In genomic region chr6:43115365-43115764, GRCh38 we compare ENCODE assay signal across 19 cellular contexts. TPM values are rescaled to one million over a fixed set of nuclear protein-coding genes. Genes with fewer than 3 reads are reported as not detected.
DNase-seq lines count a peak whose midpoint lies in the region; ATAC-seq, FAIRE-seq and TF ChIP-seq lines count a peak whose summit lies in the region.
"Had no signal": no experiment of that assay in that cellular context is flagged by ENCODE, and none has a peak within 500 bp of the region (broad histone marks: within the 10 kb centered on the region; RNA-seq: fewer than 3 reads in every experiment).

No MANE protein-coding gene starts in this region.

- no peak overlapping the region for H3K23ac ChIP-seq in IMR-90 (ENCODE audit: low read depth, low read length)

- H3K36me3 Mint-ChIP-seq in astrocyte (ENCODE audit: low read depth, unreplicated experiment): peaks cover 15% of the 10 kb centered on the region
- H3K36me3 Mint-ChIP-seq: activated CD4-positive, alpha-beta memory T cell treated with anti-CD3 and anti-CD28 coated beads for 36 hours; activated naive CD8-positive, alpha-beta T cell treated with anti-CD3 and anti-CD28 coated beads for 36 hours; memory B cell had no signal

- dilution Hi-C loops in IMR-90 (cut with HindIII; ENCODE audit: low sequenced_read_pairs, unreplicated experiment): no loop called here
- dilution Hi-C loops in keratinocyte (cut with MboI; ENCODE audit: extremely low pct_ligation_motif_present, low sequenced_read_pairs): no loop called here

- H2BK15ac ChIP-seq in IMR-90 (ENCODE audit: low read depth, low read length): peak overlapping the region; percentile 62; the same call in 1 of the 3 replicates

- peak overlapping the region; percentile 32; the same call in 1 of the 2 replicates for H3K27ac ChIP-seq in IMR-90 (ENCODE audit: insufficient read depth, low read length)
- peak overlapping the region; percentile 87 for H3K27ac ChIP-seq in astrocyte (ENCODE audit: low read depth, low read length)
- H3K27ac ChIP-seq in keratinocyte (ENCODE audit: control insufficient read depth, insufficient read depth, low read length): peak overlapping the region; percentile 90
- peak overlapping the region in 3 of 4 donors; percentile 81 to 84 (median 83) for H3K27ac ChIP-seq in upper lobe of left lung
- H3K27ac ChIP-seq: neutrophil, right lobe of liver had no signal

- H3K4me3 ChIP-seq in IMR-90 (ENCODE audit: insufficient read depth, low read depth, low read length): no peak overlapping the region
- no peak overlapping the region for H3K4me3 ChIP-seq in astrocyte (ENCODE audit: insufficient read depth, low read depth, low read length)
- no peak overlapping the region for H3K4me3 ChIP-seq in keratinocyte (ENCODE audit: control insufficient read depth in 2 of 3, extremely low read depth in 1 of 3, insufficient read depth in 2 of 3, low read depth in 1 of 3, low read length in 3 of 3)
- H3K4me3 ChIP-seq in upper lobe of left lung: no peak overlapping the region
- H3K4me3 ChIP-seq: gastroesophageal sphincter, right lobe of liver had no signal

- peak overlapping the region; percentile 48 for H4K91ac ChIP-seq in IMR-90 (ENCODE audit: insufficient read depth, low read depth, low read length)

- H3K4me2 ChIP-seq in IMR-90 (ENCODE audit: low read depth, low read length) (no peak overlapping the region), astrocyte (ENCODE audit: low read length) (peak overlapping the region; percentile 16), keratinocyte (ENCODE audit: control insufficient read depth, extremely low read depth, insufficient read depth, low read depth, low read length) (peak overlapping the region; percentile 92)

- TF ChIP-seq POLR2A in IMR-90 (IDR thresholded peaks at IDR 0.05; ENCODE audit: low read depth, low read length): no peak
- no peak for TF ChIP-seq POLR2A in upper lobe of left lung (IDR thresholded peaks at IDR 0.05)

- H3K9me3 ChIP-seq in IMR-90 (ENCODE audit: control insufficient read depth, insufficient read depth, low read length) (no peaks in the 10 kb centered on the region), astrocyte (ENCODE audit: insufficient read depth, low read depth, low read length) (no peaks in the 10 kb centered on the region), keratinocyte (ENCODE audit: control insufficient read depth, low read depth, low read length) (no peaks in the 10 kb centered on the region), upper lobe of left lung (no peaks in the 10 kb centered on the region)
- H3K9me3 ChIP-seq: gastroesophageal sphincter, neutrophil, right lobe of liver had no signal

- H4K8ac ChIP-seq in IMR-90 (ENCODE audit: low read depth in 2 of 2, low read length in 2 of 2): peak overlapping the region; percentile 17 to 37; a peak in 2 of 4 replicates

- no CpG with 5 or more reads among the region's 6 CpGs for WGBS in IMR-90 (ENCODE audit: extremely low coverage in 2 of 2, insufficient read length in 1 of 2), 2 experiments
- WGBS in upper lobe of left lung, 2 donors: 71 to 88% methylated on average over 5 of the region's 6 CpGs

- ATAC-seq in IMR-90 (ENCODE audit: low read depth) (no peak), upper lobe of left lung (ENCODE audit: low FRiP score in 2 of 2) (no peak), GM18873 (IDR thresholded peaks at IDR 0.05; ENCODE audit: low FRiP score, unreplicated experiment) (no peak)
- ATAC-seq: gastroesophageal sphincter had no signal

- no peak overlapping the region for H3K56ac ChIP-seq in IMR-90 (ENCODE audit: extremely low read depth, insufficient read depth, low read length)

- no peak overlapping the region for H2AFZ ChIP-seq in IMR-90 (replicated peaks; ENCODE audit: low read length, poor library complexity)
- no peak overlapping the region for H2AFZ ChIP-seq in astrocyte (ENCODE audit: low read depth, low read length)
- no peak overlapping the region for H2AFZ ChIP-seq in keratinocyte (ENCODE audit: control insufficient read depth, low read length)

- no peaks in the 10 kb centered on the region for H3K9me3 Mint-ChIP-seq in astrocyte (ENCODE audit: unreplicated experiment)
- H3K9me3 Mint-ChIP-seq: activated CD4-positive, alpha-beta memory T cell treated with anti-CD3 and anti-CD28 coated beads for 36 hours; activated naive CD8-positive, alpha-beta T cell treated with anti-CD3 and anti-CD28 coated beads for 36 hours; memory B cell had no signal

- H3K79me1 ChIP-seq in IMR-90 (ENCODE audit: low read depth in 1 of 2, low read length in 2 of 2): peaks cover 32 to 79% of the 10 kb centered on the region in 2 experiments

- no peaks in the 10 kb centered on the region for H3K27me3 ChIP-seq in IMR-90 (ENCODE audit: control insufficient read depth, insufficient read depth, low read length)
- no peaks in the 10 kb centered on the region for H3K27me3 ChIP-seq in astrocyte (ENCODE audit: insufficient read depth, low read length)
- no peaks in the 10 kb centered on the region for H3K27me3 ChIP-seq in keratinocyte (ENCODE audit: control insufficient read depth, extremely low read depth, insufficient read depth, low read length)
- no peaks in the 10 kb centered on the region for H3K27me3 ChIP-seq in upper lobe of left lung
- H3K27me3 ChIP-seq: gastroesophageal sphincter, neutrophil, right lobe of liver had no signal

- H3K4me1 Mint-ChIP-seq in astrocyte (ENCODE audit: low read depth, unreplicated experiment): peaks cover 67% of the 10 kb centered on the region
- H3K4me1 Mint-ChIP-seq: activated naive CD8-positive, alpha-beta T cell treated with anti-CD3 and anti-CD28 coated beads for 36 hours; memory B cell had no signal

- H4K5ac ChIP-seq in IMR-90 (ENCODE audit: low read depth, low read length): no peak overlapping the region

- POLR2A ChIA-PET in IMR-90 (lab: Charles Lee; ENCODE audit: unreplicated experiment): no interaction called here

- peak overlapping the region; percentile 41 for H2BK120ac ChIP-seq in IMR-90 (ENCODE audit: low read depth, low read length)

- H3K4ac ChIP-seq in IMR-90 (ENCODE audit: low read depth, low read length): peak overlapping the region; percentile 95

- H3K27me3 Mint-ChIP-seq in astrocyte (ENCODE audit: low read depth, unreplicated experiment): no peaks in the 10 kb centered on the region
- H3K27me3 Mint-ChIP-seq: activated CD4-positive, alpha-beta memory T cell treated with anti-CD3 and anti-CD28 coated beads for 36 hours; activated naive CD8-positive, alpha-beta T cell treated with anti-CD3 and anti-CD28 coated beads for 36 hours had no signal

- H3K4me3 Mint-ChIP-seq in astrocyte (ENCODE audit: unreplicated experiment): no peak overlapping the region
- H3K4me3 Mint-ChIP-seq: activated CD4-positive, alpha-beta memory T cell treated with anti-CD3 and anti-CD28 coated beads for 36 hours; activated naive CD8-positive, alpha-beta T cell treated with anti-CD3 and anti-CD28 coated beads for 36 hours; memory B cell had no signal

- peak overlapping the region; percentile 78 for H2AK5ac ChIP-seq in IMR-90 (ENCODE audit: low read depth, low read length)

- no peak for TF ChIP-seq EP300 in upper lobe of left lung (IDR thresholded peaks at IDR 0.05)

- TF ChIP-seq RAD21 in IMR-90 (IDR thresholded peaks at IDR 0.05; ENCODE audit: low read length): no peak

- H4K20me1 ChIP-seq in IMR-90 (ENCODE audit: insufficient read depth, low read length) (peaks cover 9% of the 10 kb centered on the region; the same call in 1 of the 2 replicates), astrocyte (ENCODE audit: insufficient read depth, low read length) (peaks cover 32% of the 10 kb centered on the region), keratinocyte (ENCODE audit: control insufficient read depth, extremely low read depth, insufficient read depth, low read length) (no peaks in the 10 kb centered on the region)

- peak overlapping the region; percentile 19 for H3K14ac ChIP-seq in IMR-90 (replicated peaks; ENCODE audit: low read depth, low read length)

- H2AK9ac ChIP-seq in IMR-90 (replicated peaks; ENCODE audit: low read depth, low read length, poor library complexity): peak overlapping the region; percentile 18

- no peak overlapping the region for H3K18ac ChIP-seq in IMR-90 (ENCODE audit: low read depth, low read length)

- peak overlapping the region; percentile 17; the same call in 1 of the 2 replicates for H2BK20ac ChIP-seq in IMR-90 (ENCODE audit: low read depth, low read length)

- CTCF ChIA-PET in IMR-90 (lab: Yijun Ruan, JAX): no interaction called here

- no TSS peak for BruUV-seq in IMR-90 (replicated peaks; lab: Mats Ljungman, UMichigan)

- H3K36me3 ChIP-seq in IMR-90 (ENCODE audit: control insufficient read depth, insufficient read depth, low read length) (no peaks in the 10 kb centered on the region), astrocyte (ENCODE audit: insufficient read depth, low read length) (no peaks in the 10 kb centered on the region), keratinocyte (ENCODE audit: control insufficient read depth in 2 of 2, extremely low read depth in 1 of 2, insufficient read depth in 2 of 2, low read length in 2 of 2) (no peaks in the 10 kb centered on the region), upper lobe of left lung (no peaks in the 10 kb centered on the region)
- H3K36me3 ChIP-seq: gastroesophageal sphincter, neutrophil, right lobe of liver had no signal

- DNase-seq in IMR-90 (no peak), astrocyte (ENCODE audit: low read depth) (no peak), keratinocyte (ENCODE audit: low read depth, low spot score) (peak; percentile 89), upper lobe of left lung (no peak), globus pallidus (ENCODE audit: low spot score) (no peak), ecto neural progenitor cell (ENCODE audit: low spot score) (no peak)
- DNase-seq: activated CD4-positive, alpha-beta memory T cell treated with anti-CD3 and anti-CD28 coated beads for 36 hours; activated naive CD8-positive, alpha-beta T cell treated with anti-CD3 and anti-CD28 coated beads for 36 hours; activated T-cell treated with anti-CD3 and anti-CD28 coated beads, Interleukin-2, amount 50 U/mL, for 48 hours; central memory CD4-positive, alpha-beta T cell; NCI-H1092; right lobe of liver; stimulated activated CD4-positive, alpha-beta T cell treated with anti-CD3 and anti-CD28 coated beads, Interleukin-2, amount 100 ng/mL, for 48 hours; stimulated activated CD8-positive, alpha-beta memory T cell treated with anti-CD3 and anti-CD28 coated beads, Interleukin-4, amount 100 ng/mL, for 48 hours had no signal

- H3K4me1 ChIP-seq in IMR-90 (ENCODE audit: control insufficient read depth, insufficient read depth, low read length) (peaks cover 37% of the 10 kb centered on the region), astrocyte (ENCODE audit: insufficient read depth, low read length) (peaks cover 42% of the 10 kb centered on the region), keratinocyte (ENCODE audit: control insufficient read depth, extremely low read depth, insufficient read depth, low read length) (peaks cover 33% of the 10 kb centered on the region), upper lobe of left lung (peaks cover 19 to 43% (median 27%) of the 10 kb centered on the region in 4 donors)
- H3K4me1 ChIP-seq: gastroesophageal sphincter, right lobe of liver had no signal

- no peak for FAIRE-seq in astrocyte (lab: Jason Lieb, UNC)
- FAIRE-seq in keratinocyte (lab: Jason Lieb, UNC): peak; percentile 90
- FAIRE-seq: H54 had no signal

- H3K79me2 ChIP-seq in astrocyte (ENCODE audit: insufficient read depth, low read length) (peaks cover 96% of the 10 kb centered on the region), keratinocyte (ENCODE audit: control insufficient read depth, insufficient read depth, low read length) (peaks cover 71% of the 10 kb centered on the region)

- H3K9me1 ChIP-seq in IMR-90 (ENCODE audit: insufficient read depth, low read length) (peaks cover 32% of the 10 kb centered on the region), keratinocyte (ENCODE audit: control insufficient read depth, extremely low read depth, insufficient read depth, low read length) (peaks cover 3% of the 10 kb centered on the region)

- H3K27ac Mint-ChIP-seq in astrocyte (ENCODE audit: unreplicated experiment): peak overlapping the region; percentile 93
- H3K27ac Mint-ChIP-seq: activated CD4-positive, alpha-beta memory T cell treated with anti-CD3 and anti-CD28 coated beads for 36 hours; activated naive CD8-positive, alpha-beta T cell treated with anti-CD3 and anti-CD28 coated beads for 36 hours; memory B cell had no signal

- no peak for TF ChIP-seq CTCF in IMR-90 (conservative IDR thresholded peaks at IDR 0.05; ENCODE audit: low read depth, low read length)
- TF ChIP-seq CTCF in astrocyte (IDR thresholded peaks at IDR 0.05; ENCODE audit: insufficient read depth, low read depth, low read length): no peak
- TF ChIP-seq CTCF in keratinocyte (optimal IDR thresholded peaks at IDR 0.05 in 1 of 3, IDR thresholded peaks at IDR 0.05 in 1 of 3, conservative IDR thresholded peaks at IDR 0.05 in 1 of 3; ENCODE audit: extremely low read depth in 1 of 3, insufficient read depth in 2 of 3, low read length in 3 of 3): no peak
- no peak for TF ChIP-seq CTCF in upper lobe of left lung (IDR thresholded peaks at IDR 0.05)

- H2BK5ac ChIP-seq in IMR-90 (ENCODE audit: low read depth, low read length, poor library complexity, severe bottlenecking): peak overlapping the region; percentile 7

- H3K9ac ChIP-seq in IMR-90 (ENCODE audit: low read depth, low read length) (no peak overlapping the region), astrocyte (ENCODE audit: low read length) (peak overlapping the region; percentile 74), keratinocyte (ENCODE audit: control insufficient read depth, extremely low read depth, insufficient read depth, low read length) (peak overlapping the region; percentile 41)

- in situ Hi-C loops in IMR-90 (cut with MboI; ENCODE audit: low sequenced_read_pairs): no loop called here

- intact Hi-C loops in IMR-90 (cut with micrococcal nuclease): no loop called here

RNA-seq across cellular contexts. Expression of gene PTK7, which starts 39.3 kb away (rescaled TPM):
- total RNA-seq in IMR-90 (2012; rRNA removed) (44.4 and 47.1 TPM in 2 replicates), astrocyte (506 and 728 TPM in 2 replicates), upper lobe of left lung (100 to 1,000 TPM in 2 of 6 donors, 10 to 100 TPM in 4; 68.6 to 180 (median 89.4) TPM)
- polyA plus RNA-seq in IMR-90 (2012; rRNA removed) (122 and 142 TPM in 2 replicates), keratinocyte (58.8 to 88.8 TPM (median 81.0 TPM) in 3 replicates)
- polyA plus RNA-seq in IMR-90 (2012; cell fraction: cytosol; rRNA removed): 77.1 and 216 TPM in 2 replicates
- 374 and 547 TPM in 2 replicates for polyA plus RNA-seq in IMR-90 (2012; cell fraction: nucleus; rRNA removed; ENCODE audit: low replicate concordance)
- 20.5 TPM for polyA plus RNA-seq in keratinocyte (2011; ENCODE audit: low read depth)
- 21.2 and 28.8 TPM in 2 replicates for polyA plus RNA-seq in keratinocyte (2011; cell fraction: cytosol; rRNA removed)
- polyA plus RNA-seq in keratinocyte (2011; cell fraction: nucleus; rRNA removed): 174 and 213 TPM in 2 replicates
- 65.4 and 87.7 TPM in 2 replicates for polyA plus RNA-seq in keratinocyte (2012; ENCODE audit: low replicate concordance)
- polyA minus RNA-seq in keratinocyte: 137 to 183 TPM (median 148 TPM) in 3 replicates
- polyA minus RNA-seq in keratinocyte (2011; cell fraction: cytosol; rRNA and poly(A)+ RNA removed): 114 TPM
- 207 and 218 TPM in 2 replicates for polyA minus RNA-seq in keratinocyte (2011; cell fraction: nucleus; rRNA and poly(A)+ RNA removed)

RNA-seq across cellular contexts. Expression of gene SRF, which starts 55.7 kb away (rescaled TPM):
- 20.6 TPM in 2 replicates for total RNA-seq in IMR-90 (2012; rRNA removed)
- 56.3 and 69.1 TPM in 2 replicates for polyA plus RNA-seq in IMR-90 (2012; rRNA removed)
- 36.9 and 62.2 TPM in 2 replicates for polyA plus RNA-seq in IMR-90 (2012; cell fraction: cytosol; rRNA removed)
- 71.8 and 84.9 TPM in 2 replicates for polyA plus RNA-seq in IMR-90 (2012; cell fraction: nucleus; rRNA removed; ENCODE audit: low replicate concordance)
- total RNA-seq in astrocyte: 53.5 and 54.9 TPM in 2 replicates
- 26.0 to 39.2 TPM (median 28.5 TPM) in 3 replicates for polyA plus RNA-seq in keratinocyte
- polyA plus RNA-seq in keratinocyte (2011; ENCODE audit: low read depth): 1.7 TPM
- polyA plus RNA-seq in keratinocyte (2011; cell fraction: cytosol; rRNA removed): 26.7 and 39.0 TPM in 2 replicates
- 36.4 and 40.4 TPM in 2 replicates for polyA plus RNA-seq in keratinocyte (2011; cell fraction: nucleus; rRNA removed)
- 14.9 and 28.2 TPM in 2 replicates for polyA plus RNA-seq in keratinocyte (2012; ENCODE audit: low replicate concordance)
- polyA minus RNA-seq in keratinocyte: 41.7 to 91.8 TPM (median 51.9 TPM) in 3 replicates
- 43.2 TPM for polyA minus RNA-seq in keratinocyte (2011; cell fraction: cytosol; rRNA and poly(A)+ RNA removed)
- polyA minus RNA-seq in keratinocyte (2011; cell fraction: nucleus; rRNA and poly(A)+ RNA removed): 21.7 and 24.4 TPM in 2 replicates
- 10 to 100 TPM; 25.1 to 40.6 (median 30.8) TPM for total RNA-seq in upper lobe of left lung

RNA-seq across cellular contexts. Expression of gene KLC4, which starts 55.9 kb away (rescaled TPM):
- total RNA-seq in IMR-90 (2012; rRNA removed): 9.7 and 10.9 TPM in 2 replicates
- polyA plus RNA-seq in IMR-90 (2012; rRNA removed): 12.4 and 13.0 TPM in 2 replicates
- 7.7 and 11.3 TPM in 2 replicates for polyA plus RNA-seq in IMR-90 (2012; cell fraction: cytosol; rRNA removed)
- polyA plus RNA-seq in IMR-90 (2012; cell fraction: nucleus; rRNA removed; ENCODE audit: low replicate concordance): 63.8 and 69.4 TPM in 2 replicates
- 34.1 and 35.4 TPM in 2 replicates for total RNA-seq in astrocyte
- 8.3 to 15.2 TPM (median 8.8 TPM) in 3 replicates for polyA plus RNA-seq in keratinocyte
- 7.9 TPM for polyA plus RNA-seq in keratinocyte (2011; ENCODE audit: low read depth)
- 3.9 and 5.4 TPM in 2 replicates for polyA plus RNA-seq in keratinocyte (2011; cell fraction: cytosol; rRNA removed)
- 24.8 and 29.9 TPM in 2 replicates for polyA plus RNA-seq in keratinocyte (2011; cell fraction: nucleus; rRNA removed)
- 9.3 and 10.9 TPM in 2 replicates for polyA plus RNA-seq in keratinocyte (2012; ENCODE audit: low replicate concordance)
- polyA minus RNA-seq in keratinocyte: 8.7 to 20.4 TPM (median 12.8 TPM) in 3 replicates
- 6.7 TPM for polyA minus RNA-seq in keratinocyte (2011; cell fraction: cytosol; rRNA and poly(A)+ RNA removed)
- polyA minus RNA-seq in keratinocyte (2011; cell fraction: nucleus; rRNA and poly(A)+ RNA removed): 6.4 and 11.9 TPM in 2 replicates
- 100 to 1,000 TPM in 1 of 6 donors, 10 to 100 TPM in 5; 31.2 to 155 (median 37.7) TPM for total RNA-seq in upper lobe of left lung

RNA-seq across cellular contexts. Expression of gene MRPL2, which starts 56.1 kb away (rescaled TPM):
- total RNA-seq in IMR-90 (2012; rRNA removed) (15.8 and 18.1 TPM in 2 replicates), astrocyte (47.4 and 59.7 TPM in 2 replicates), upper lobe of left lung (10 to 100 TPM; 17.2 to 58.2 (median 30.7) TPM)
- polyA plus RNA-seq in IMR-90 (2012; rRNA removed) (45.9 and 46.8 TPM in 2 replicates), keratinocyte (25.6 to 36.0 TPM (median 27.4 TPM) in 3 replicates)
- 23.2 and 43.0 TPM in 2 replicates for polyA plus RNA-seq in IMR-90 (2012; cell fraction: cytosol; rRNA removed)
- polyA plus RNA-seq in IMR-90 (2012; cell fraction: nucleus; rRNA removed; ENCODE audit: low replicate concordance): 38.5 and 46.5 TPM in 2 replicates
- 21.2 TPM for polyA plus RNA-seq in keratinocyte (2011; ENCODE audit: low read depth)
- polyA plus RNA-seq in keratinocyte (2011; cell fraction: cytosol; rRNA removed): 13.2 and 21.0 TPM in 2 replicates
- polyA plus RNA-seq in keratinocyte (2011; cell fraction: nucleus; rRNA removed): 24.3 and 33.7 TPM in 2 replicates
- polyA plus RNA-seq in keratinocyte (2012; ENCODE audit: low replicate concordance): 52.2 and 59.4 TPM in 2 replicates
- polyA minus RNA-seq in keratinocyte: 12.1 to 26.4 TPM (median 12.9 TPM) in 3 replicates
- polyA minus RNA-seq in keratinocyte (2011; cell fraction: cytosol; rRNA and poly(A)+ RNA removed): 37.8 TPM
- polyA minus RNA-seq in keratinocyte (2011; cell fraction: nucleus; rRNA and poly(A)+ RNA removed): 6.5 and 8.2 TPM in 2 replicates

Comparison
In these comparisons a context has a peak if more than half of its experiments do, and no peak if none do; other contexts are left out.
1. H3K27ac ChIP-seq: peak in every context shown above with its lines; median percentile 90 in keratinocyte; 87 in astrocyte; 83 in upper lobe of left lung; 32 in IMR-90.